ENCODE assay signal across 1 cellular context in the genomic region with DNA sequence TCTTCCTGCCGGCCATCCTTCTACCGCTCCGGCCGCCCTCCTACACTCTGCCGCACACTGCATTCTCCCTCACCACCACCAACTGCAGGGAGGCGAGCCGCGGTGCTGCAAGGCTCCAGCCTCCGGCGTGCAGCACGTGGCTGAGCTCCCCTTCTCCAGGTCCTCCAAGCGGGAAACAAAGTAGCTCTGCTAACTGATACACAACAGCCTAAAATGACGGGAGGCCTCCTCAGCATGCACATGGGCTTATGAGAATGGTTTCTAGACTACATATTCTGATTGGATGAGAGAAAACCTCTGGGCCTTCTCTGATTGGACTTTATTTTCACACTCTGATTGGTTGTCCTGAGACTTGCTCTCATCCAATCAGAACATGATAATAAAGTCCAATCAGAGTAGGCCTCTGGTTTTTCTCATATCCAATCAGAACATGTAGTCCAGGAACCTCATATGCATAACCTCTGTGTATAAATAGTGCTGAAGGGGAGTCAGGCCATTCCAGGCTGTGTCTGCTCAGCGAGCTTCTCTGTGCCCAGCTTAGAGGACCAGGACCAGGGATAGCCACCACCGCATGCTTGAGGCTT.
TF ChIP-seq lines count a peak whose summit lies in the region.

No MANE protein-coding gene starts in this region.

TF ChIP-seq in K562, 482 proteins besides CTCF, POLR2A, EP300 and RAD21:
- TF ChIP-seq RBM25 (IDR thresholded peaks at IDR 0.05; ENCODE audit: low read depth, low read length, severe bottlenecking) (peak; percentile 12), PHF8 (IDR thresholded peaks at IDR 0.05; ENCODE audit: borderline replicate concordance, low read length) (peak; percentile 63; the same call in 1 of the 2 replicates), RFX7 (CRISPR knock-in tag; IDR thresholded peaks at IDR 0.05) (no peak), POLR2AphosphoS2 (IDR thresholded peaks at IDR 0.05; ENCODE audit: low read length) (no peak), RBFOX2 (IDR thresholded peaks at IDR 0.05; ENCODE audit: low read depth, low read length) (peak; percentile 69), ZFX (CRISPR knock-in tag; IDR thresholded peaks at IDR 0.05) (peak; percentile 17; the same call in 1 of the 2 replicates), EP400 (IDR thresholded peaks at IDR 0.05) (peak; percentile 65), CEBPB (tag; IDR thresholded peaks at IDR 0.05) (no peak), MBD2 (IDR thresholded peaks at IDR 0.05; ENCODE audit: borderline replicate concordance, low read depth) (peak; percentile 28; the same call in 1 of the 2 replicates), CCAR2 (IDR thresholded peaks at IDR 0.05; ENCODE audit: low read depth, low read length) (no peak), L3MBTL2 (IDR thresholded peaks at IDR 0.05) (peak; percentile 70), NFYB (IDR thresholded peaks at IDR 0.05; ENCODE audit: extremely low read depth, insufficient read length) (peak; percentile 70), FOS (IDR thresholded peaks at IDR 0.05; ENCODE audit: extremely low read depth, insufficient read length) (peak; percentile 53), CBFB (CRISPR knock-in tag; IDR thresholded peaks at IDR 0.05) (no peak), STAG1 (CRISPR knock-in tag; IDR thresholded peaks at IDR 0.05; ENCODE audit: borderline replicate concordance) (no peak), SAP30 (IDR thresholded peaks at IDR 0.05; ENCODE audit: borderline replicate concordance, insufficient read depth, low read depth, low read length, poor library complexity, severe bottlenecking) (peak; percentile 58), POLR2G (IDR thresholded peaks at IDR 0.05; ENCODE audit: low read depth, low read length) (peak; percentile 50; the same call in 1 of the 2 replicates), ZC3H8 (IDR thresholded peaks at IDR 0.05) (no peak), TBP (optimal IDR thresholded peaks at IDR 0.05; ENCODE audit: low read depth, low read length) (peak; percentile 65), PHB (CRISPR knock-in tag; IDR thresholded peaks at IDR 0.05) (no peak), ASH1L (IDR thresholded peaks at IDR 0.05; ENCODE audit: borderline replicate concordance, low read depth, partially characterized antibody) (peak; percentile 76), MYC (IDR thresholded peaks at IDR 0.05; ENCODE audit: low read depth, low read length) (peak; percentile 81), MYC (CRISPR knock-in tag; IDR thresholded peaks at IDR 0.05; ENCODE audit: borderline replicate concordance, low read depth) (no peak)
- TF ChIP-seq, protein P1, sequence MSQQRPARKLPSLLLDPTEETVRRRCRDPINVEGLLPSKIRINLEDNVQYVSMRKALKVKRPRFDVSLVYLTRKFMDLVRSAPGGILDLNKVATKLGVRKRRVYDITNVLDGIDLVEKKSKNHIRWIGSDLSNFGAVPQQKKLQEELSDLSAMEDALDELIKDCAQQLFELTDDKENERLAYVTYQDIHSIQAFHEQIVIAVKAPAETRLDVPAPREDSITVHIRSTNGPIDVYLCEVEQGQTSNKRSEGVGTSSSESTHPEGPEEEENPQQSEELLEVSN (IDR thresholded peaks at IDR 0.05; ENCODE audit: borderline replicate concordance in 1 of 2, extremely low read depth in 1 of 2, insufficient read depth in 1 of 2, insufficient read length in 1 of 2, low read depth in 1 of 2, low read length in 1 of 2, poor library complexity in 1 of 2, severe bottlenecking in 1 of 2) = peak; percentile 20 to 59
- TF ChIP-seq, protein P2, sequence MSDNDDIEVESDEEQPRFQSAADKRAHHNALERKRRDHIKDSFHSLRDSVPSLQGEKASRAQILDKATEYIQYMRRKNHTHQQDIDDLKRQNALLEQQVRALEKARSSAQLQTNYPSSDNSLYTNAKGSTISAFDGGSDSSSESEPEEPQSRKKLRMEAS (CRISPR knock-in tag; IDR thresholded peaks at IDR 0.05) = peak; percentile 65
- TF ChIP-seq, protein P3, sequence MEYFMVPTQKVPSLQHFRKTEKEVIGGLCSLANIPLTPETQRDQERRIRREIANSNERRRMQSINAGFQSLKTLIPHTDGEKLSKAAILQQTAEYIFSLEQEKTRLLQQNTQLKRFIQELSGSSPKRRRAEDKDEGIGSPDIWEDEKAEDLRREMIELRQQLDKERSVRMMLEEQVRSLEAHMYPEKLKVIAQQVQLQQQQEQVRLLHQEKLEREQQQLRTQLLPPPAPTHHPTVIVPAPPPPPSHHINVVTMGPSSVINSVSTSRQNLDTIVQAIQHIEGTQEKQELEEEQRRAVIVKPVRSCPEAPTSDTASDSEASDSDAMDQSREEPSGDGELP (CRISPR knock-in tag; IDR thresholded peaks at IDR 0.05; ENCODE audit: borderline replicate concordance) = peak; percentile 28; the same call in 1 of the 2 replicates
- TF ChIP-seq, protein P4, sequence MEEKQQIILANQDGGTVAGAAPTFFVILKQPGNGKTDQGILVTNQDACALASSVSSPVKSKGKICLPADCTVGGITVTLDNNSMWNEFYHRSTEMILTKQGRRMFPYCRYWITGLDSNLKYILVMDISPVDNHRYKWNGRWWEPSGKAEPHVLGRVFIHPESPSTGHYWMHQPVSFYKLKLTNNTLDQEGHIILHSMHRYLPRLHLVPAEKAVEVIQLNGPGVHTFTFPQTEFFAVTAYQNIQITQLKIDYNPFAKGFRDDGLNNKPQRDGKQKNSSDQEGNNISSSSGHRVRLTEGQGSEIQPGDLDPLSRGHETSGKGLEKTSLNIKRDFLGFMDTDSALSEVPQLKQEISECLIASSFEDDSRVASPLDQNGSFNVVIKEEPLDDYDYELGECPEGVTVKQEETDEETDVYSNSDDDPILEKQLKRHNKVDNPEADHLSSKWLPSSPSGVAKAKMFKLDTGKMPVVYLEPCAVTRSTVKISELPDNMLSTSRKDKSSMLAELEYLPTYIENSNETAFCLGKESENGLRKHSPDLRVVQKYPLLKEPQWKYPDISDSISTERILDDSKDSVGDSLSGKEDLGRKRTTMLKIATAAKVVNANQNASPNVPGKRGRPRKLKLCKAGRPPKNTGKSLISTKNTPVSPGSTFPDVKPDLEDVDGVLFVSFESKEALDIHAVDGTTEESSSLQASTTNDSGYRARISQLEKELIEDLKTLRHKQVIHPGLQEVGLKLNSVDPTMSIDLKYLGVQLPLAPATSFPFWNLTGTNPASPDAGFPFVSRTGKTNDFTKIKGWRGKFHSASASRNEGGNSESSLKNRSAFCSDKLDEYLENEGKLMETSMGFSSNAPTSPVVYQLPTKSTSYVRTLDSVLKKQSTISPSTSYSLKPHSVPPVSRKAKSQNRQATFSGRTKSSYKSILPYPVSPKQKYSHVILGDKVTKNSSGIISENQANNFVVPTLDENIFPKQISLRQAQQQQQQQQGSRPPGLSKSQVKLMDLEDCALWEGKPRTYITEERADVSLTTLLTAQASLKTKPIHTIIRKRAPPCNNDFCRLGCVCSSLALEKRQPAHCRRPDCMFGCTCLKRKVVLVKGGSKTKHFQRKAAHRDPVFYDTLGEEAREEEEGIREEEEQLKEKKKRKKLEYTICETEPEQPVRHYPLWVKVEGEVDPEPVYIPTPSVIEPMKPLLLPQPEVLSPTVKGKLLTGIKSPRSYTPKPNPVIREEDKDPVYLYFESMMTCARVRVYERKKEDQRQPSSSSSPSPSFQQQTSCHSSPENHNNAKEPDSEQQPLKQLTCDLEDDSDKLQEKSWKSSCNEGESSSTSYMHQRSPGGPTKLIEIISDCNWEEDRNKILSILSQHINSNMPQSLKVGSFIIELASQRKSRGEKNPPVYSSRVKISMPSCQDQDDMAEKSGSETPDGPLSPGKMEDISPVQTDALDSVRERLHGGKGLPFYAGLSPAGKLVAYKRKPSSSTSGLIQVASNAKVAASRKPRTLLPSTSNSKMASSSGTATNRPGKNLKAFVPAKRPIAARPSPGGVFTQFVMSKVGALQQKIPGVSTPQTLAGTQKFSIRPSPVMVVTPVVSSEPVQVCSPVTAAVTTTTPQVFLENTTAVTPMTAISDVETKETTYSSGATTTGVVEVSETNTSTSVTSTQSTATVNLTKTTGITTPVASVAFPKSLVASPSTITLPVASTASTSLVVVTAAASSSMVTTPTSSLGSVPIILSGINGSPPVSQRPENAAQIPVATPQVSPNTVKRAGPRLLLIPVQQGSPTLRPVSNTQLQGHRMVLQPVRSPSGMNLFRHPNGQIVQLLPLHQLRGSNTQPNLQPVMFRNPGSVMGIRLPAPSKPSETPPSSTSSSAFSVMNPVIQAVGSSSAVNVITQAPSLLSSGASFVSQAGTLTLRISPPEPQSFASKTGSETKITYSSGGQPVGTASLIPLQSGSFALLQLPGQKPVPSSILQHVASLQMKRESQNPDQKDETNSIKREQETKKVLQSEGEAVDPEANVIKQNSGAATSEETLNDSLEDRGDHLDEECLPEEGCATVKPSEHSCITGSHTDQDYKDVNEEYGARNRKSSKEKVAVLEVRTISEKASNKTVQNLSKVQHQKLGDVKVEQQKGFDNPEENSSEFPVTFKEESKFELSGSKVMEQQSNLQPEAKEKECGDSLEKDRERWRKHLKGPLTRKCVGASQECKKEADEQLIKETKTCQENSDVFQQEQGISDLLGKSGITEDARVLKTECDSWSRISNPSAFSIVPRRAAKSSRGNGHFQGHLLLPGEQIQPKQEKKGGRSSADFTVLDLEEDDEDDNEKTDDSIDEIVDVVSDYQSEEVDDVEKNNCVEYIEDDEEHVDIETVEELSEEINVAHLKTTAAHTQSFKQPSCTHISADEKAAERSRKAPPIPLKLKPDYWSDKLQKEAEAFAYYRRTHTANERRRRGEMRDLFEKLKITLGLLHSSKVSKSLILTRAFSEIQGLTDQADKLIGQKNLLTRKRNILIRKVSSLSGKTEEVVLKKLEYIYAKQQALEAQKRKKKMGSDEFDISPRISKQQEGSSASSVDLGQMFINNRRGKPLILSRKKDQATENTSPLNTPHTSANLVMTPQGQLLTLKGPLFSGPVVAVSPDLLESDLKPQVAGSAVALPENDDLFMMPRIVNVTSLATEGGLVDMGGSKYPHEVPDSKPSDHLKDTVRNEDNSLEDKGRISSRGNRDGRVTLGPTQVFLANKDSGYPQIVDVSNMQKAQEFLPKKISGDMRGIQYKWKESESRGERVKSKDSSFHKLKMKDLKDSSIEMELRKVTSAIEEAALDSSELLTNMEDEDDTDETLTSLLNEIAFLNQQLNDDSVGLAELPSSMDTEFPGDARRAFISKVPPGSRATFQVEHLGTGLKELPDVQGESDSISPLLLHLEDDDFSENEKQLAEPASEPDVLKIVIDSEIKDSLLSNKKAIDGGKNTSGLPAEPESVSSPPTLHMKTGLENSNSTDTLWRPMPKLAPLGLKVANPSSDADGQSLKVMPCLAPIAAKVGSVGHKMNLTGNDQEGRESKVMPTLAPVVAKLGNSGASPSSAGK (IDR thresholded peaks at IDR 0.05) = peak; percentile 68
- TF ChIP-seq, protein P5, sequence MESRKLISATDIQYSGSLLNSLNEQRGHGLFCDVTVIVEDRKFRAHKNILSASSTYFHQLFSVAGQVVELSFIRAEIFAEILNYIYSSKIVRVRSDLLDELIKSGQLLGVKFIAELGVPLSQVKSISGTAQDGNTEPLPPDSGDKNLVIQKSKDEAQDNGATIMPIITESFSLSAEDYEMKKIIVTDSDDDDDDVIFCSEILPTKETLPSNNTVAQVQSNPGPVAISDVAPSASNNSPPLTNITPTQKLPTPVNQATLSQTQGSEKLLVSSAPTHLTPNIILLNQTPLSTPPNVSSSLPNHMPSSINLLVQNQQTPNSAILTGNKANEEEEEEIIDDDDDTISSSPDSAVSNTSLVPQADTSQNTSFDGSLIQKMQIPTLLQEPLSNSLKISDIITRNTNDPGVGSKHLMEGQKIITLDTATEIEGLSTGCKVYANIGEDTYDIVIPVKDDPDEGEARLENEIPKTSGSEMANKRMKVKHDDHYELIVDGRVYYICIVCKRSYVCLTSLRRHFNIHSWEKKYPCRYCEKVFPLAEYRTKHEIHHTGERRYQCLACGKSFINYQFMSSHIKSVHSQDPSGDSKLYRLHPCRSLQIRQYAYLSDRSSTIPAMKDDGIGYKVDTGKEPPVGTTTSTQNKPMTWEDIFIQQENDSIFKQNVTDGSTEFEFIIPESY (CRISPR knock-in tag; IDR thresholded peaks at IDR 0.05) = 0 out of 2 replicates have a peak, but pooled peaks have one; percentile 42
- TF ChIP-seq, protein P6, sequence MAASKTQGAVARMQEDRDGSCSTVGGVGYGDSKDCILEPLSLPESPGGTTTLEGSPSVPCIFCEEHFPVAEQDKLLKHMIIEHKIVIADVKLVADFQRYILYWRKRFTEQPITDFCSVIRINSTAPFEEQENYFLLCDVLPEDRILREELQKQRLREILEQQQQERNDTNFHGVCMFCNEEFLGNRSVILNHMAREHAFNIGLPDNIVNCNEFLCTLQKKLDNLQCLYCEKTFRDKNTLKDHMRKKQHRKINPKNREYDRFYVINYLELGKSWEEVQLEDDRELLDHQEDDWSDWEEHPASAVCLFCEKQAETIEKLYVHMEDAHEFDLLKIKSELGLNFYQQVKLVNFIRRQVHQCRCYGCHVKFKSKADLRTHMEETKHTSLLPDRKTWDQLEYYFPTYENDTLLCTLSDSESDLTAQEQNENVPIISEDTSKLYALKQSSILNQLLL (CRISPR knock-in tag; IDR thresholded peaks at IDR 0.05; ENCODE audit: borderline replicate concordance) = no peak
- TF ChIP-seq, protein P7, sequence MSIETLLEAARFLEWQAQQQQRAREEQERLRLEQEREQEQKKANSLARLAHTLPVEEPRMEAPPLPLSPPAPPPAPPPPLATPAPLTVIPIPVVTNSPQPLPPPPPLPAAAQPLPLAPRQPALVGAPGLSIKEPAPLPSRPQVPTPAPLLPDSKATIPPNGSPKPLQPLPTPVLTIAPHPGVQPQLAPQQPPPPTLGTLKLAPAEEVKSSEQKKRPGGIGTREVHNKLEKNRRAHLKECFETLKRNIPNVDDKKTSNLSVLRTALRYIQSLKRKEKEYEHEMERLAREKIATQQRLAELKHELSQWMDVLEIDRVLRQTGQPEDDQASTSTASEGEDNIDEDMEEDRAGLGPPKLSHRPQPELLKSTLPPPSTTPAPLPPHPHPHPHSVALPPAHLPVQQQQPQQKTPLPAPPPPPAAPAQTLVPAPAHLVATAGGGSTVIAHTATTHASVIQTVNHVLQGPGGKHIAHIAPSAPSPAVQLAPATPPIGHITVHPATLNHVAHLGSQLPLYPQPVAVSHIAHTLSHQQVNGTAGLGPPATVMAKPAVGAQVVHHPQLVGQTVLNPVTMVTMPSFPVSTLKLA (conservative IDR thresholded peaks at IDR 0.05) = peak in 1 of 2 experiments; percentile 55; a peak in 2 of 4 replicates
